25 cellular contexts compared by ENCODE assay signal in genomic region chr22:47445716-47446290, GRCh38.
DNase-seq lines count a peak whose midpoint lies in the region; ATAC-seq, FAIRE-seq and TF ChIP-seq lines count a peak whose summit lies in the region.
"Had no signal": no experiment of that assay in that cellular context is flagged by ENCODE, and none has a peak within 500 bp of the region (broad histone marks: within the 10 kb centered on the region; RNA-seq: fewer than 3 reads in every experiment).

No MANE protein-coding gene starts in this region.

- DNase-seq in mesenteric fat pad (ENCODE audit: low spot score) (peak; percentile 72), ureter (ENCODE audit: low spot score) (peak; percentile 20), sigmoid colon (no peak), spleen (no peak)
- DNase-seq: ACHN; BE2C; C1 segment of cervical spinal cord; CD4-positive, CD25-positive, alpha-beta regulatory T cell; CD8-positive, alpha-beta memory T cell; COR-L47; DMS 273 treated with DMSO at 0.1 percent for 48 hours; DMS53; DND-41; EL; H7; HFFc6 had no signal

- 67 to 81% methylated on average over 10 of the region's 10 CpGs for WGBS in sigmoid colon, 2 donors
- WGBS in spleen, 5 donors = 73 to 84% (median 81%) methylated on average over 10 of the region's 10 CpGs

- H3K4me3 ChIP-seq in HUES48 (ENCODE audit: low read depth, low read length) = 0 out of 2 replicates have a peak overlapping the region, but pooled peaks have one; percentile 17
- H3K4me3 ChIP-seq in sigmoid colon = no peak overlapping the region
- no peak overlapping the region for H3K4me3 ChIP-seq in spleen
- H3K4me3 ChIP-seq: GM12878, GM23338 had no signal

- H3K4me1 ChIP-seq in HUES48 (ENCODE audit: control insufficient read depth, insufficient read depth, low read length) (no peaks in the 10 kb centered on the region), sigmoid colon (peaks cover 0 to 6% (median 3%) of the 10 kb centered on the region in 4 donors), spleen (no peaks in the 10 kb centered on the region)
- H3K4me1 ChIP-seq: BE2C had no signal

- H3K27me3 ChIP-seq in HUES48 (ENCODE audit: control insufficient read depth, insufficient read depth, low read length) (no peaks in the 10 kb centered on the region), sigmoid colon (peaks cover 0 to 2% (median 0%) of the 10 kb centered on the region in 3 donors), spleen (replicated peaks in 1 of 7) (peaks cover 0 to 27% (median 0%) of the 10 kb centered on the region in 7 donors)
- H3K27me3 ChIP-seq: BE2C had no signal

- no peak for TF ChIP-seq EP300 in sigmoid colon (IDR thresholded peaks at IDR 0.05)

- TF ChIP-seq CTCF in sigmoid colon (IDR thresholded peaks at IDR 0.05) (no peak), spleen (IDR thresholded peaks at IDR 0.05 in 8 of 11, conservative IDR thresholded peaks at IDR 0.05 in 3 of 11) (no peak)

- H3K9ac ChIP-seq in HUES48 (ENCODE audit: low read depth, low read length) = no peak overlapping the region

- intact Hi-C loops in sigmoid colon (cut with DNase I) (no loop called here), spleen (cut with DNase I; ENCODE audit: low total_unique reads) (no loop called here)

- ATAC-seq in HG03432 (IDR thresholded peaks at IDR 0.05; ENCODE audit: unreplicated experiment) = no peak
- ATAC-seq: GM12878, GM23338, HCT116, HepG2 had no signal

- no peak for TF ChIP-seq POLR2A in sigmoid colon (IDR thresholded peaks at IDR 0.05)
- TF ChIP-seq POLR2A in spleen (IDR thresholded peaks at IDR 0.05) = no peak

- H3K9me3 ChIP-seq in HUES48 (ENCODE audit: control insufficient read depth, insufficient read depth, low read length) (peaks cover 99% of the 10 kb centered on the region), sigmoid colon (peaks cover 0 to 8% (median 0%) of the 10 kb centered on the region in 4 donors), spleen (peaks cover 0 to 32% (median 29%) of the 10 kb centered on the region in 8 donors)
- H3K9me3 ChIP-seq: BE2C had no signal

- no peaks in the 10 kb centered on the region for H3K36me3 ChIP-seq in HUES48 (ENCODE audit: control insufficient read depth, insufficient read depth, low read length)
- no peaks in the 10 kb centered on the region for H3K36me3 ChIP-seq in sigmoid colon
- H3K36me3 ChIP-seq in spleen = no peaks in the 10 kb centered on the region
- H3K36me3 ChIP-seq: BE2C had no signal

- peak; percentile 64 for FAIRE-seq in endometrium (lab: Jason Lieb, UNC)
- FAIRE-seq: A204.1, GM12878, HepG2, HTR-8/SVneo had no signal

- H3K27ac ChIP-seq in HUES48 (ENCODE audit: low read depth, low read length) (no peak overlapping the region), sigmoid colon (no peak overlapping the region), spleen (no peak overlapping the region)

Comparison
In these comparisons a context has a peak if more than half of its experiments do, and no peak if none do; other contexts are left out.
1. DNase-seq: peak in mesenteric fat pad (single experiment) and ureter (single experiment); none in sigmoid colon (single experiment) and spleen (single experiment).